8 cellular contexts compared by ENCODE assay signal in genomic region chr22:23521442-23522113, GRCh38. TPM values are rescaled to one million over a fixed set of nuclear protein-coding genes. Genes with fewer than 3 reads are reported as not detected.
DNase-seq lines count a peak whose midpoint lies in the region; ATAC-seq, FAIRE-seq and TF ChIP-seq lines count a peak whose summit lies in the region.

No MANE protein-coding gene starts in this region.

- H3K4me1 ChIP-seq in endodermal cell (ENCODE audit: control insufficient read depth, insufficient read depth, low read length): peaks cover 17% of the 10 kb centered on the region

- FAIRE-seq in GM12892 (lab: Jason Lieb, UNC): no peak

- H3K36me3 ChIP-seq in endodermal cell (ENCODE audit: control insufficient read depth, insufficient read depth, low read length): no peaks in the 10 kb centered on the region

- H3K4me3 Mint-ChIP-seq in endodermal cell: peak overlapping the region; percentile 47

- peak overlapping the region; percentile 100 for H3K27ac ChIP-seq in endodermal cell (ENCODE audit: low read depth, low read length)

- peaks cover 26% of the 10 kb centered on the region for H3K4me1 Mint-ChIP-seq in endodermal cell

- no peaks in the 10 kb centered on the region for H3K27me3 ChIP-seq in endodermal cell (ENCODE audit: control insufficient read depth, insufficient read depth, low read length, poor library complexity, severe bottlenecking)

- H3K9me3 ChIP-seq in endodermal cell (ENCODE audit: control insufficient read depth, low read length): no peaks in the 10 kb centered on the region

- TF ChIP-seq POLR2A in GM12892 (IDR thresholded peaks at IDR 0.05; ENCODE audit: low read depth, low read length): no peak

- peaks cover 16% of the 10 kb centered on the region for H3K27me3 Mint-ChIP-seq in endodermal cell (ENCODE audit: insufficient read depth)

- H3K4me3 ChIP-seq in endodermal cell (ENCODE audit: low read length): peak overlapping the region; percentile 42

- peak; percentile 47 for TF ChIP-seq CTCF in endodermal cell (conservative IDR thresholded peaks at IDR 0.05)

- no peak for ATAC-seq in HG03442 (IDR thresholded peaks at IDR 0.05; ENCODE audit: unreplicated experiment)

- 1 to 2% methylated on average over 17 to 65 of the region's 65 CpGs for WGBS in endodermal cell (ENCODE audit: insufficient coverage in 1 of 2, insufficient read length in 1 of 2), 2 experiments

- no peaks in the 10 kb centered on the region for H3K9me3 Mint-ChIP-seq in endodermal cell

- no peaks in the 10 kb centered on the region for H3K36me3 Mint-ChIP-seq in endodermal cell (ENCODE audit: low read depth)

- H3K27ac Mint-ChIP-seq in endodermal cell: peak overlapping the region; percentile 97

- peak; percentile 83 for DNase-seq in GM12892 (ENCODE audit: insufficient read length)
- peak in 69 of 76 experiments; percentile 3 to 81 (median 61) for DNase-seq in HUDEP-2 (lab: John Stamatoyannopoulos, UW; ENCODE audit: unreplicated experiment in 76 of 76)
- peak; percentile 82 for DNase-seq in NOMO-1 treated with DMSO at 0.1 percent for 48 hours (lab: John Stamatoyannopoulos, UW; ENCODE audit: unreplicated experiment)
- DNase-seq in activated CD8-positive, alpha-beta memory T cell treated with anti-CD3 and anti-CD28 coated beads, Interleukin-2, amount 50 U/mL, for 4 hours: peak; percentile 63
- peak; percentile 97 for DNase-seq in endodermal cell
- DNase-seq in mesenteric fat pad (ENCODE audit: low spot score): peak; percentile 95
- peak; percentile 50 for DNase-seq in stimulated activated CD8-positive, alpha-beta memory T cell treated with anti-CD3 and anti-CD28 coated beads, Interleukin-15, amount 100 ng/mL, for 24 hours (ENCODE audit: low read depth)

- peak overlapping the region; percentile 87 for H3K9ac ChIP-seq in endodermal cell (ENCODE audit: extremely low read depth, low read length, poor library complexity, severe bottlenecking)

RNA-seq across cellular contexts. Expression of gene IGLL1, which starts 58.5 kb away (rescaled TPM):
- not detected for polyA plus RNA-seq in GM12892 (2012; ENCODE audit: missing spikeins)
- total RNA-seq in endodermal cell (not detected), mesenteric fat pad (not detected)
- not detected for polyA plus RNA-seq in endodermal cell (2013, experiment 1 of 2)
- polyA plus RNA-seq in endodermal cell (2013, experiment 2 of 2): not detected
